In genomic region chr1:223403184-223403815, GRCh38 we compare ENCODE assay signal across 1 cellular context.
TF ChIP-seq lines count a peak whose summit lies in the region.

No MANE protein-coding gene starts in this region.

TF ChIP-seq in K562, 482 proteins besides CTCF, POLR2A, EP300 and RAD21:
- TF ChIP-seq HMBOX1 (IDR thresholded peaks at IDR 0.05), result no peak; the same call in 1 of the 2 replicates
- 0 out of 2 replicates have a peak, but pooled peaks have one; percentile 12 for TF ChIP-seq ZNF668 (CRISPR knock-in tag; IDR thresholded peaks at IDR 0.05)
- TF ChIP-seq NFIX (CRISPR knock-in tag; IDR thresholded peaks at IDR 0.05; ENCODE audit: low read depth), result peak; percentile 87
- TF ChIP-seq PHTF2 (CRISPR knock-in tag; IDR thresholded peaks at IDR 0.05), result 0 out of 2 replicates have a peak, but pooled peaks have one; percentile 16
- no peak for TF ChIP-seq ARID4B (CRISPR knock-in tag; IDR thresholded peaks at IDR 0.05)
- peak; percentile 64 for TF ChIP-seq L3MBTL2 (IDR thresholded peaks at IDR 0.05)
- no peak for TF ChIP-seq TGIF2 (CRISPR knock-in tag; IDR thresholded peaks at IDR 0.05)
- TF ChIP-seq CCAR2 (IDR thresholded peaks at IDR 0.05; ENCODE audit: low read depth, low read length), result no peak
- no peak for TF ChIP-seq ELF2 (CRISPR knock-in tag; IDR thresholded peaks at IDR 0.05)
- no peak for TF ChIP-seq NR1H2 (CRISPR knock-in tag; IDR thresholded peaks at IDR 0.05)
- peak; percentile 98 for TF ChIP-seq NFIC (IDR thresholded peaks at IDR 0.05)
- no peak for TF ChIP-seq ZNF740 (CRISPR knock-in tag; IDR thresholded peaks at IDR 0.05)
- TF ChIP-seq ZNF740 (tag; IDR thresholded peaks at IDR 0.05), result 0 out of 4 replicates have a peak, but pooled peaks of 1 of the 2 experiments have one; percentile 14
- 0 out of 2 replicates have a peak, but pooled peaks have one; percentile 41 for TF ChIP-seq MGA (IDR thresholded peaks at IDR 0.05)
- TF ChIP-seq NR2C1 (IDR thresholded peaks at IDR 0.05), result no peak
- TF ChIP-seq NR2C1 (tag; IDR thresholded peaks at IDR 0.05), result 0 out of 2 replicates have a peak, but pooled peaks have one; percentile 4
- TF ChIP-seq ATF1 (CRISPR knock-in tag; IDR thresholded peaks at IDR 0.05), result no peak
- TF ChIP-seq ATF1 (tag; IDR thresholded peaks at IDR 0.05), result no peak
- TF ChIP-seq BHLHE40 (IDR thresholded peaks at IDR 0.05; ENCODE audit: low read length), result 0 out of 2 replicates have a peak, but pooled peaks have one; percentile 19
- TF ChIP-seq TCF7 (IDR thresholded peaks at IDR 0.05; ENCODE audit: borderline replicate concordance), result no peak
- TF ChIP-seq PTBP1 (IDR thresholded peaks at IDR 0.05; ENCODE audit: low read depth, low read length), result no peak
- TF ChIP-seq TRIM24 (IDR thresholded peaks at IDR 0.05), result 0 out of 4 replicates have a peak, but pooled peaks of 1 of the 2 experiments have one; percentile 13
- 0 out of 6 replicates have a peak, but pooled peaks of 1 of the 3 experiments have one; percentile 30 for TF ChIP-seq ZBTB11 (CRISPR knock-in tag; IDR thresholded peaks at IDR 0.05)
